15 cellular contexts compared by ENCODE assay signal in genomic region chr5:123428521-123429220, GRCh38. TPM values are rescaled to one million over a fixed set of nuclear protein-coding genes. Genes with fewer than 3 reads are reported as not detected.
DNase-seq lines count a peak whose midpoint lies in the region; ATAC-seq, FAIRE-seq and TF ChIP-seq lines count a peak whose summit lies in the region.
"Had no signal": no experiment of that assay in that cellular context is flagged by ENCODE, and none has a peak within 500 bp of the region (broad histone marks: within the 10 kb centered on the region; RNA-seq: fewer than 3 reads in every experiment).

No MANE protein-coding gene starts in this region.

- H3K4me1 ChIP-seq in A549 (peaks cover 16% of the 10 kb centered on the region), DND-41 (ENCODE audit: insufficient read depth, low read length) (peaks cover 11% of the 10 kb centered on the region), body of pancreas (peaks cover 28% of the 10 kb centered on the region), HepG2 (ENCODE audit: insufficient read depth, low read length) (peaks cover 20% of the 10 kb centered on the region)

- H3K4me2 ChIP-seq in A549, result no peak overlapping the region
- H3K4me2 ChIP-seq in DND-41 (ENCODE audit: insufficient read depth, low read length), result no peak overlapping the region
- H3K4me2 ChIP-seq in HepG2 (ENCODE audit: low read depth, low read length), result peak overlapping the region; percentile 8; the same call in 1 of the 2 replicates

- intact Hi-C loops in body of pancreas (cut with DNase I), result loop anchor here (10.0 kb wide), 1 partner anchor 76 kb away; no protein-coding TSS in a partner anchor
- intact Hi-C loops in HepG2 (cut with micrococcal nuclease; ENCODE audit: unreplicated experiment), result no loop called here

- H3K27ac ChIP-seq in A549 (peak overlapping the region; percentile 74 to 88; a peak in 5 of 6 replicates), DND-41 (ENCODE audit: low read length) (no peak overlapping the region), body of pancreas (peak overlapping the region; percentile 39 to 73 (median 71)), HepG2 (ENCODE audit: extremely low read length, insufficient read depth, low read length) (no peak overlapping the region)

- H3K36me3 ChIP-seq in DND-41 (ENCODE audit: insufficient read depth, low read length) (no peaks in the 10 kb centered on the region), body of pancreas (replicated peaks in 1 of 2; ENCODE audit: insufficient read depth in 1 of 2, low read depth in 2 of 2) (no peaks in the 10 kb centered on the region), HepG2 (replicated peaks in 1 of 2; ENCODE audit: control insufficient read depth in 1 of 2, insufficient read depth in 2 of 2, low read length in 2 of 2) (no peaks in the 10 kb centered on the region)

- H3K9me3 ChIP-seq in A549 (no peaks in the 10 kb centered on the region), DND-41 (ENCODE audit: insufficient read depth, low read length, severe bottlenecking) (no peaks in the 10 kb centered on the region), body of pancreas (no peaks in the 10 kb centered on the region), HepG2 (ENCODE audit: low read length) (no peaks in the 10 kb centered on the region)

- H3K27me3 ChIP-seq in DND-41 (ENCODE audit: insufficient read depth, low read length, poor library complexity), result no peaks in the 10 kb centered on the region
- H3K27me3 ChIP-seq in body of pancreas, result no peaks in the 10 kb centered on the region
- H3K27me3 ChIP-seq in HepG2 (ENCODE audit: control insufficient read depth in 1 of 2, insufficient read depth in 2 of 2, low read length in 2 of 2), result no peaks in the 10 kb centered on the region

- DNase-seq in A549 (ENCODE audit: low read depth in 1 of 2, low spot score in 1 of 2), result no peak
- DNase-seq in DND-41, result no peak
- peak; percentile 68 to 89 (median 82) for DNase-seq in body of pancreas
- DNase-seq in HepG2 (ENCODE audit: low spot score), result peak; percentile 11
- no peak for DNase-seq in stimulated activated CD4-positive, alpha-beta T cell treated with anti-CD3 and anti-CD28 coated beads, Interleukin-4, amount 100 ng/mL, for 24 hours
- no peak for DNase-seq in RPMI8226
- DNase-seq: KG1, NCI-H1092, NCI-H2171, NCI-H82 had no signal

- BruUV-seq in HepG2 (replicated peaks; lab: Mats Ljungman, UMichigan), result no TSS peak

- H3K4me3 ChIP-seq in A549, result no peak overlapping the region
- H3K4me3 ChIP-seq in DND-41 (ENCODE audit: low read depth in 1 of 2, low read length in 2 of 2), result no peak overlapping the region
- no peak overlapping the region for H3K4me3 ChIP-seq in body of pancreas
- H3K4me3 ChIP-seq in HepG2 (replicated peaks in 1 of 3; ENCODE audit: insufficient read depth in 1 of 3, low read depth in 2 of 3, low read length in 3 of 3), result no peak overlapping the region

- H2AFZ ChIP-seq in DND-41 (ENCODE audit: low read depth, low read length), result peak overlapping the region; percentile 54; the same call in 1 of the 2 replicates
- no peak overlapping the region for H2AFZ ChIP-seq in HepG2 (ENCODE audit: low read length)

- 70% methylated on average over 3 of the region's 3 CpGs for WGBS in A549 (ENCODE audit: missing lambda C conversion rate)
- WGBS in body of pancreas, 2 donors, result 32 to 56% methylated on average over 3 of the region's 3 CpGs
- WGBS in HepG2 (ENCODE audit: low lambda C conversion rate), result 1% methylated on average over 3 of the region's 3 CpGs

- H4K20me1 ChIP-seq in DND-41 (ENCODE audit: insufficient read depth, low read length) (no peaks in the 10 kb centered on the region), HepG2 (ENCODE audit: insufficient read depth, low read length) (no peaks in the 10 kb centered on the region)

- no peak for TF ChIP-seq EP300 in A549 (IDR thresholded peaks at IDR 0.05)
- TF ChIP-seq EP300 in HepG2 (IDR thresholded peaks at IDR 0.05; ENCODE audit: low read depth in 2 of 2, low read length in 2 of 2), result no peak
- no peak for TF ChIP-seq EP300 in HepG2 (CRISPR knock-in tag; IDR thresholded peaks at IDR 0.05; ENCODE audit: borderline replicate concordance)

- in situ Hi-C loops in HepG2 (cut with HindIII; ENCODE audit: extremely low pct_ligation_motif_present, low pct_unique_long_range_greater_than_20kb), result no loop called here

- POLR2A ChIA-PET in A549 (lab: Yijun Ruan, JAX) (interaction anchor here (1.8 kb wide), 1 partner anchor 83 kb away, joined by 8 read pairs; the partner anchor contains the start of gene CSNK1G3), HepG2 (lab: Yijun Ruan, JAX) (interaction anchor here (1.5 to 2.3 kb wide), 2 partner anchors 83 to 654 kb away, joined by 3 to 7 read pairs; partner anchors contain the start of genes CSNK1G3 and SNX2)

- TF ChIP-seq POLR2A in A549 (IDR thresholded peaks at IDR 0.05; ENCODE audit: low read length) (no peak), body of pancreas (IDR thresholded peaks at IDR 0.05) (no peak), HepG2 (IDR thresholded peaks at IDR 0.05; ENCODE audit: insufficient read depth in 1 of 2, low read depth in 2 of 2, low read length in 2 of 2) (no peak)

- no peak for ATAC-seq in A549
- ATAC-seq in DND-41 (ENCODE audit: insufficient read depth, low read depth), result no peak
- ATAC-seq in body of pancreas, result peak; percentile 97
- ATAC-seq in HepG2, result peak; percentile 87
- no peak for ATAC-seq in HG02763 (IDR thresholded peaks at IDR 0.05; ENCODE audit: unreplicated experiment)
- no peak for ATAC-seq in HG03025 (IDR thresholded peaks at IDR 0.05; ENCODE audit: low FRiP score, unreplicated experiment)
- ATAC-seq: Panc1 had no signal

- H3K79me2 ChIP-seq in DND-41 (ENCODE audit: insufficient read depth, low read length) (no peaks in the 10 kb centered on the region), HepG2 (ENCODE audit: insufficient read depth, low read length) (no peaks in the 10 kb centered on the region)

- H3K9ac ChIP-seq in DND-41 (ENCODE audit: low read depth, low read length) (no peak overlapping the region), HepG2 (ENCODE audit: insufficient read depth, low read depth, low read length) (no peak overlapping the region)

- TF ChIP-seq RAD21 in A549 (conservative IDR thresholded peaks at IDR 0.05 in 1 of 2, IDR thresholded peaks at IDR 0.05 in 1 of 2) (no peak), HepG2 (CRISPR knock-in tag; IDR thresholded peaks at IDR 0.05) (no peak)

- FAIRE-seq in A549 (lab: Jason Lieb, UNC), result no peak
- FAIRE-seq in HepG2 (lab: Jason Lieb, UNC), result no peak
- FAIRE-seq: endometrium, GM12892 had no signal

- no peak for TF ChIP-seq CTCF in A549 (IDR thresholded peaks at IDR 0.05)
- no peak for TF ChIP-seq CTCF in DND-41 (IDR thresholded peaks at IDR 0.05; ENCODE audit: borderline replicate concordance, extremely low read depth, low read length, poor library complexity, severe bottlenecking)
- no peak for TF ChIP-seq CTCF in body of pancreas (IDR thresholded peaks at IDR 0.05)
- no peak for TF ChIP-seq CTCF in HepG2 (CRISPR knock-in tag; IDR thresholded peaks at IDR 0.05)

- CTCF ChIA-PET in A549 (lab: Yijun Ruan, JAX) (no interaction called here), HepG2 (lab: Yijun Ruan, JAX; ENCODE audit: low intra/inter-chr PET ratio, low total read pairs) (no interaction called here)

TF ChIP-seq in A549, 52 proteins besides CTCF, POLR2A, EP300 and RAD21:
- TF ChIP-seq NFE2L2 (conservative IDR thresholded peaks at IDR 0.05; ENCODE audit: low read length), result no peak
- 0 out of 4 replicates have a peak, but pooled peaks of 1 of the 2 experiments have one; percentile 10 for TF ChIP-seq CEBPB (IDR thresholded peaks at IDR 0.05)

TF ChIP-seq in HepG2, 621 proteins besides CTCF, POLR2A, EP300 and RAD21 (continues in another document):
- TF ChIP-seq CEBPB (IDR thresholded peaks at IDR 0.05; ENCODE audit: borderline replicate concordance, low read depth, low read length), result peak; percentile 39; the same call in 1 of the 2 replicates
- peak; percentile 82 for TF ChIP-seq CEBPG (CRISPR knock-in tag; IDR thresholded peaks at IDR 0.05)
- TF ChIP-seq CREB1 (IDR thresholded peaks at IDR 0.05), result no peak
- no peak for TF ChIP-seq CREB1 (CRISPR knock-in tag; IDR thresholded peaks at IDR 0.05)
- TF ChIP-seq ZNF678 (CRISPR knock-in tag; IDR thresholded peaks at IDR 0.05), result no peak
- no peak for TF ChIP-seq SOX6 (IDR thresholded peaks at IDR 0.05)
- 0 out of 2 replicates have a peak, but pooled peaks have one; percentile 23 for TF ChIP-seq SOX6 (CRISPR knock-in tag; IDR thresholded peaks at IDR 0.05)

RNA-seq across cellular contexts. Expression of gene CEP120, which starts 5.5 kb away (rescaled TPM):
- polyA plus RNA-seq in A549 (2011; rRNA removed) (40.8 and 48.6 TPM in 2 replicates), A549 (2017; fragmentation: RNase III; extraction: RNeasy Plus Mini Kit Qiagen cat#74134 plus additional on column Dnase treatment) (9.7 to 10.2 TPM (median 10.1 TPM) in 3 replicates), HepG2 (2011; rRNA removed) (7.8 and 8.0 TPM in 2 replicates)
- polyA plus RNA-seq in A549 (2012; cell fraction: cytosol; rRNA removed), result 5.2 and 7.2 TPM in 2 replicates
- polyA plus RNA-seq in A549 (2012; cell fraction: nucleus; rRNA removed), result 3.8 and 6.3 TPM in 2 replicates
- polyA minus RNA-seq in A549 (2011; rRNA and poly(A)+ RNA removed), result 64.1 and 68.8 TPM in 2 replicates
- total RNA-seq in body of pancreas (10 to 100 TPM in 1 of 2 donors, 1 to 10 TPM in 1; 6.6 to 11.2 TPM), HepG2 (2016; rRNA removed; fragmentation: Illumina TruSeq; extraction: Trizol) (14.7 and 21.7 TPM in 2 replicates)
- 3.1 and 3.8 TPM in 2 replicates for total RNA-seq in HepG2 (2016; cell fraction: cytosol; rRNA removed; fragmentation: Illumina TruSeq; extraction: Trizol; ENCODE audit: low read depth)
- 14.9 and 19.2 TPM in 2 replicates for total RNA-seq in HepG2 (2016; cell fraction: insoluble cytoplasmic fraction; rRNA removed; fragmentation: Illumina TruSeq; extraction: Trizol)
- 11.9 and 12.0 TPM in 2 replicates for total RNA-seq in HepG2 (2016; cell fraction: membrane; rRNA removed; fragmentation: Illumina TruSeq; extraction: Trizol)
- total RNA-seq in HepG2 (2016; cell fraction: nucleus; rRNA removed; fragmentation: Illumina TruSeq; extraction: Trizol), result 15.4 and 23.4 TPM in 2 replicates
- 3.2 and 3.6 TPM in 2 replicates for polyA plus RNA-seq in HepG2 (2011; cell fraction: cytosol; rRNA removed)
- polyA plus RNA-seq in HepG2 (2011; cell fraction: nucleus; rRNA removed), result 6.9 and 7.7 TPM in 2 replicates
- polyA plus RNA-seq in HepG2 (2012), result 4.4 and 4.7 TPM in 2 replicates
- 0.86 and 1.0 TPM in 2 replicates for polyA plus RNA-seq in HepG2 (2016; cell fraction: cytosol; fragmentation: Illumina TruSeq; extraction: Trizol; ENCODE audit: low read depth)
- 12.4 and 13.0 TPM in 2 replicates for polyA plus RNA-seq in HepG2 (2016; cell fraction: insoluble cytoplasmic fraction; fragmentation: Illumina TruSeq; extraction: Trizol; ENCODE audit: low read depth)
- polyA plus RNA-seq in HepG2 (2016; cell fraction: membrane; fragmentation: Illumina TruSeq; extraction: Trizol; ENCODE audit: low read depth), result 4.1 and 4.7 TPM in 2 replicates
- 12.7 and 13.5 TPM in 2 replicates for polyA plus RNA-seq in HepG2 (2016; cell fraction: nucleus; fragmentation: Illumina TruSeq; extraction: Trizol; ENCODE audit: insufficient read depth, low read depth)
- 14.3 and 57.8 TPM in 2 replicates for polyA minus RNA-seq in HepG2 (2011; rRNA and poly(A)+ RNA removed; ENCODE audit: low replicate concordance)
- polyA minus RNA-seq in HepG2 (2011; cell fraction: cytosol; rRNA and poly(A)+ RNA removed), result 6.7 and 8.3 TPM in 2 replicates
- 20.9 and 37.0 TPM in 2 replicates for polyA minus RNA-seq in HepG2 (2011; cell fraction: nucleus; rRNA and poly(A)+ RNA removed)

Comparison
In these comparisons a context has a peak if more than half of its experiments do, and no peak if none do; other contexts are left out.
1. ATAC-seq: peak in body of pancreas (single experiment) and HepG2 (single experiment); none in A549 (0 of 2), DND-41 (single experiment), HG02763 (single experiment) and HG03025 (single experiment).
2. DNase-seq: peak in body of pancreas (4 of 4) and HepG2 (single experiment); none in A549 (0 of 2), DND-41 (single experiment), stimulated activated CD4-positive, alpha-beta T cell treated with anti-CD3 and anti-CD28 coated beads, Interleukin-4, amount 100 ng/mL, for 24 hours (single experiment) and RPMI8226 (single experiment).
3. H3K27ac ChIP-seq: peak in A549 (2 of 2) and body of pancreas (4 of 4); none in DND-41 (single experiment) and HepG2 (single experiment).